In genomic region chr3:114418724-114419543, GRCh38 we compare ENCODE assay signal across 9 cellular contexts.
DNase-seq lines count a peak whose midpoint lies in the region; ATAC-seq and TF ChIP-seq lines count a peak whose summit lies in the region.
"Had no signal": no experiment of that assay in that cellular context is flagged by ENCODE, and none has a peak within 500 bp of the region (broad histone marks: within the 10 kb centered on the region; RNA-seq: fewer than 3 reads in every experiment).

No MANE protein-coding gene starts in this region.

- TF ChIP-seq CTCF in GM23338 (conservative IDR thresholded peaks at IDR 0.05; ENCODE audit: low read depth in 2 of 2) (peak; percentile 93), right lobe of liver (IDR thresholded peaks at IDR 0.05) (peak; percentile 81 to 97 (median 90)), tibial artery (IDR thresholded peaks at IDR 0.05) (peak; percentile 78 to 83)

- no peak overlapping the region for H3K4me3 ChIP-seq in GM23338
- H3K4me3 ChIP-seq in right lobe of liver, result peak overlapping the region in 2 of 3 donors; percentile 23 to 25
- H3K4me3 ChIP-seq in tibial artery, result peak overlapping the region; percentile 18
- H3K4me3 ChIP-seq: HAP-1 had no signal

- H3K4me3 Mint-ChIP-seq in GM23338, result no peak overlapping the region

- intact Hi-C loops in right lobe of liver (cut with DNase I) (no loop called here), tibial artery (cut with DNase I; ENCODE audit: low total_unique reads) (no loop called here)

- no peaks in the 10 kb centered on the region for H3K27me3 ChIP-seq in GM23338 (ENCODE audit: insufficient read depth)
- no peaks in the 10 kb centered on the region for H3K27me3 ChIP-seq in right lobe of liver
- H3K27me3 ChIP-seq in tibial artery, result no peaks in the 10 kb centered on the region

- H3K9me3 Mint-ChIP-seq in activated naive CD4-positive, alpha-beta T cell treated with anti-CD3 and anti-CD28 coated beads, Interleukin-2, amount 50 U/mL, for 72 hours, result no peaks in the 10 kb centered on the region
- no peaks in the 10 kb centered on the region for H3K9me3 Mint-ChIP-seq in GM23338

- H3K4me1 ChIP-seq in GM23338 (ENCODE audit: insufficient read depth), result peaks cover 8% of the 10 kb centered on the region; the same call in 1 of the 2 replicates
- peaks cover 0 to 21% (median 0%) of the 10 kb centered on the region in 4 donors for H3K4me1 ChIP-seq in right lobe of liver
- peaks cover 0 to 6% (median 2%) of the 10 kb centered on the region in 4 donors for H3K4me1 ChIP-seq in tibial artery

- no peak for DNase-seq in activated naive CD4-positive, alpha-beta T cell treated with anti-CD3 and anti-CD28 coated beads, Interleukin-2, amount 50 U/mL, for 72 hours (ENCODE audit: low spot score in 2 of 2)
- DNase-seq in activated naive CD4-positive, alpha-beta T cell treated with Interleukin-2 at 50 U/mL for 16 hours, result no peak
- DNase-seq in GM23338 (ENCODE audit: low spot score) (peak; percentile 82), KG1 (lab: John Stamatoyannopoulos, UW) (peak; percentile 37), OCI-M1 (lab: John Stamatoyannopoulos, UW) (peak; percentile 75), right lobe of liver (no peak), tibial artery (no peak)

- no peak overlapping the region for H3K27ac ChIP-seq in GM23338 (ENCODE audit: low read depth)
- H3K27ac ChIP-seq in cingulate gyrus (ENCODE audit: low read depth, low read length), result peak overlapping the region; percentile 42
- peak overlapping the region; percentile 28 to 45 (median 34) for H3K27ac ChIP-seq in right lobe of liver
- peak overlapping the region; percentile 6 to 10 for H3K27ac ChIP-seq in tibial artery

- peaks cover 19% of the 10 kb centered on the region; the same call in 2 of the 3 replicates for H3K4me1 Mint-ChIP-seq in GM23338

- no peak overlapping the region for H3K4me2 ChIP-seq in GM23338

- H3F3A ChIP-seq in GM23338 (replicated peaks; ENCODE audit: low read depth), result no peaks in the 10 kb centered on the region

- H3K36me3 Mint-ChIP-seq in activated naive CD4-positive, alpha-beta T cell treated with anti-CD3 and anti-CD28 coated beads, Interleukin-2, amount 50 U/mL, for 72 hours, result no peaks in the 10 kb centered on the region
- H3K36me3 Mint-ChIP-seq in GM23338 (ENCODE audit: low read depth), result no peaks in the 10 kb centered on the region

- H4K20me1 ChIP-seq in GM23338 (replicated peaks; ENCODE audit: insufficient read depth), result no peaks in the 10 kb centered on the region

- H3K9me2 ChIP-seq in GM23338 (ENCODE audit: insufficient read depth), result no peaks in the 10 kb centered on the region

- ATAC-seq in activated naive CD4-positive, alpha-beta T cell treated with anti-CD3 and anti-CD28 coated beads, Interleukin-2, amount 50 U/mL, for 72 hours, result peak; percentile 59 to 64
- ATAC-seq in GM23338 (peak; percentile 94), right lobe of liver (peak; percentile 89 to 94 (median 92))

- H3K9me3 ChIP-seq in right lobe of liver (no peaks in the 10 kb centered on the region), tibial artery (no peaks in the 10 kb centered on the region)
- H3K9me3 ChIP-seq: HAP-1 had no signal

- H3K79me2 ChIP-seq in GM23338 (replicated peaks; ENCODE audit: insufficient read depth), result no peaks in the 10 kb centered on the region

- TF ChIP-seq POLR2A in right lobe of liver (IDR thresholded peaks at IDR 0.05), result no peak

- peak overlapping the region; percentile 66 to 89 for H3K27ac Mint-ChIP-seq in activated naive CD4-positive, alpha-beta T cell treated with anti-CD3 and anti-CD28 coated beads, Interleukin-2, amount 50 U/mL, for 72 hours
- no peak overlapping the region for H3K27ac Mint-ChIP-seq in GM23338

- 13% methylated on average over 8 of the region's 8 CpGs for WGBS in right lobe of liver (ENCODE audit: insufficient coverage, low coverage, low lambda C conversion rate, missing lambda C conversion rate)

- H3K36me3 ChIP-seq in GM23338 (ENCODE audit: insufficient read depth), result no peaks in the 10 kb centered on the region
- no peaks in the 10 kb centered on the region for H3K36me3 ChIP-seq in right lobe of liver
- H3K36me3 ChIP-seq in tibial artery, result no peaks in the 10 kb centered on the region
- H3K36me3 ChIP-seq: HAP-1 had no signal

- H2AFZ ChIP-seq in GM23338, result no peak overlapping the region

- H3K27me3 Mint-ChIP-seq in GM23338 (ENCODE audit: insufficient read depth, low read depth, poor library complexity), result no peaks in the 10 kb centered on the region

TF ChIP-seq in GM23338, 12 proteins besides CTCF, POLR2A, EP300 and RAD21:
- peak; percentile 28 for TF ChIP-seq REST (IDR thresholded peaks at IDR 0.05; ENCODE audit: unreplicated experiment)
- no peak for TF ChIP-seq EZH2 (IDR thresholded peaks at IDR 0.05; ENCODE audit: low read depth, unreplicated experiment)

Comparison
In these comparisons a context has a peak if more than half of its experiments do, and no peak if none do; other contexts are left out.
1. DNase-seq: peak in GM23338 (single experiment), KG1 (single experiment) and OCI-M1 (single experiment); none in activated naive CD4-positive, alpha-beta T cell treated with anti-CD3 and anti-CD28 coated beads, Interleukin-2, amount 50 U/mL, for 72 hours (0 of 2), activated naive CD4-positive, alpha-beta T cell treated with Interleukin-2 at 50 U/mL for 16 hours (single experiment), right lobe of liver (0 of 3) and tibial artery (0 of 2).
2. Peak in every context shown above with its lines, with median percentiles within 50 percentile points of each other: ATAC-seq and CTCF ChIP-seq.